Comparison of ENCODE assay signal across 8 cellular contexts in genomic region chrX:27186671-27187070, GRCh38.
DNase-seq lines count a peak whose midpoint lies in the region; ATAC-seq, FAIRE-seq and TF ChIP-seq lines count a peak whose summit lies in the region.

No MANE protein-coding gene starts in this region.

- peak; percentile 89 for FAIRE-seq in GM12878 (lab: Jason Lieb, UNC)

- RAD21 ChIA-PET in GM12878 (lab: Charles Lee; ENCODE audit: unreplicated experiment), result interaction anchor here (0.9 to 2.2 kb wide), 7 partner anchors 268 to 535 kb away, joined by 3 to 28 read pairs (median 5); no protein-coding TSS in a partner anchor

- peak; percentile 2 for DNase-seq in activated naive CD4-positive, alpha-beta T cell treated with Interleukin-2 at 50 U/mL for 16 hours
- DNase-seq in activated naive CD4-positive, alpha-beta T cell (lab: John Stamatoyannopoulos, UW), result no peak
- DNase-seq in NCI-H748 (lab: John Stamatoyannopoulos, UW; ENCODE audit: unreplicated experiment) (peak; percentile 74), GM12878 (ENCODE audit: low read depth, low spot score) (peak; percentile 0), right lobe of liver (no peak), hippocampal formation (lab: John Stamatoyannopoulos, UW) (no peak), NCI-H226 (no peak)

- no peak overlapping the region for H3K9ac ChIP-seq in GM12878 (ENCODE audit: control insufficient read depth, insufficient read depth, low read length)

- CTCF ChIA-PET in HEK293 (lab: Yijun Ruan, JAX) (interaction anchor here (0.6 to 1.5 kb wide), 11 partner anchors 10 to 1033 kb away, joined by 3 to 10 read pairs (median 3); no protein-coding TSS in a partner anchor), GM12878 (lab: Yijun Ruan, JAX) (interaction anchor here (0.8 to 3.2 kb wide), 29 partner anchors 9 to 538 kb away, joined by 3 to 49 read pairs (median 5); no protein-coding TSS in a partner anchor)

- no peaks in the 10 kb centered on the region for H4K20me1 ChIP-seq in GM12878 (ENCODE audit: control insufficient read depth, insufficient read depth)

- H3K4me3 ChIP-seq in HEK293 (ENCODE audit: low read depth, low read length) (no peak overlapping the region), GM12878 (no peak overlapping the region), right lobe of liver (no peak overlapping the region)

- TF ChIP-seq POLR2A in GM12878 (IDR thresholded peaks at IDR 0.05; ENCODE audit: low read depth, low read length) (no peak), right lobe of liver (IDR thresholded peaks at IDR 0.05) (no peak)

- BruUV-seq in GM12878 (replicated peaks; lab: Mats Ljungman, UMichigan), result no TSS peak

- TF ChIP-seq EP300 in GM12878 (IDR thresholded peaks at IDR 0.05; ENCODE audit: borderline replicate concordance in 1 of 2, control insufficient read depth in 1 of 2, low read depth in 2 of 2, low read length in 2 of 2), result no peak

- peak; percentile 62 for ATAC-seq in GM12878
- peak; percentile 56 to 73 (median 62) for ATAC-seq in right lobe of liver

- in situ Hi-C loops in GM12878 (cut with MboI), result no loop called here

- 0% methylated on average over 5 of the region's 5 CpGs for WGBS in GM12878 (ENCODE audit: insufficient coverage, insufficient replicate concordance, low lambda C conversion rate, missing lambda C conversion rate)
- 3% methylated on average over 5 of the region's 5 CpGs for WGBS in right lobe of liver (ENCODE audit: insufficient coverage, low coverage, low lambda C conversion rate, missing lambda C conversion rate)

- H3K9me3 ChIP-seq in HEK293 (ENCODE audit: control insufficient read depth, insufficient read depth, low read depth, low read length), result no peaks in the 10 kb centered on the region
- no peaks in the 10 kb centered on the region for H3K9me3 ChIP-seq in GM12878 (replicated peaks; ENCODE audit: control insufficient read depth, insufficient read depth, low read length)
- no peaks in the 10 kb centered on the region for H3K9me3 ChIP-seq in right lobe of liver

- H3K79me2 ChIP-seq in GM12878 (ENCODE audit: control insufficient read depth, insufficient read depth, low read length), result no peaks in the 10 kb centered on the region

- H3K27ac ChIP-seq in HEK293 (ENCODE audit: extremely low read depth, low read depth, low read length), result no peak overlapping the region
- no peak overlapping the region for H3K27ac ChIP-seq in GM12878 (ENCODE audit: control insufficient read depth, insufficient read depth)
- H3K27ac ChIP-seq in right lobe of liver, result no peak overlapping the region

- H3K4me1 ChIP-seq in HEK293 (ENCODE audit: control insufficient read depth, insufficient read depth, low read length) (no peaks in the 10 kb centered on the region), GM12878 (ENCODE audit: control insufficient read depth, insufficient read depth, low read length) (no peaks in the 10 kb centered on the region), right lobe of liver (no peaks in the 10 kb centered on the region)

- TF ChIP-seq RAD21 in GM12878 (IDR thresholded peaks at IDR 0.05; ENCODE audit: insufficient read depth, low read depth, low read length), result peak; percentile 78

- POLR2A ChIA-PET in HEK293 (lab: Yijun Ruan, JAX), result no interaction called here
- POLR2A ChIA-PET in GM12878 (lab: Charles Lee), result no interaction called here

- SMC1A ChIA-PET in GM12878 (lab: Charles Lee; ENCODE audit: uncharacterized antibody, unreplicated experiment), result interaction anchor here (1.0 to 2.6 kb wide), 14 partner anchors 10 to 535 kb away, joined by 3 to 37 read pairs (median 4); no protein-coding TSS in a partner anchor

- intact Hi-C loops in GM12878 (cut with micrococcal nuclease; ENCODE audit: unreplicated experiment), result loop anchor here (1.0 to 5.0 kb wide), 4 partner anchors 269 to 533 kb away; no protein-coding TSS in a partner anchor
- intact Hi-C loops in right lobe of liver (cut with DNase I), result no loop called here

- no peak for TF ChIP-seq CTCF in HEK293 (tag by site-specific recombination; IDR thresholded peaks at IDR 0.05)
- TF ChIP-seq CTCF in GM12878 (IDR thresholded peaks at IDR 0.05 in 2 of 3, conservative IDR thresholded peaks at IDR 0.05 in 1 of 3; ENCODE audit: control insufficient read depth in 2 of 3, extremely low read depth in 1 of 3, insufficient read depth in 1 of 3, low read depth in 3 of 3, low read length in 3 of 3), result peak; percentile 79 to 83 (median 83)
- TF ChIP-seq CTCF in right lobe of liver (IDR thresholded peaks at IDR 0.05), result peak; percentile 75 to 85 (median 81)

- H3K27me3 ChIP-seq in GM12878 (replicated peaks in 1 of 2; ENCODE audit: control insufficient read depth in 2 of 2, insufficient read depth in 2 of 2, low read length in 1 of 2), result no peaks in the 10 kb centered on the region
- H3K27me3 ChIP-seq in right lobe of liver, result peaks cover 0 to 3% of the 10 kb centered on the region in 2 donors

- H2AFZ ChIP-seq in GM12878 (ENCODE audit: control insufficient read depth, low read depth, low read length), result no peak overlapping the region

- H3K36me3 ChIP-seq in HEK293 (ENCODE audit: control insufficient read depth in 2 of 2, insufficient read depth in 1 of 2, low read length in 2 of 2) (no peaks in the 10 kb centered on the region), GM12878 (ENCODE audit: control insufficient read depth in 2 of 2, insufficient read depth in 2 of 2, low read length in 1 of 2) (no peaks in the 10 kb centered on the region), right lobe of liver (no peaks in the 10 kb centered on the region)

- no peak overlapping the region for H3K4me2 ChIP-seq in GM12878 (ENCODE audit: control insufficient read depth, insufficient read depth)

TF ChIP-seq in HEK293, 187 proteins besides CTCF, POLR2A, EP300 and RAD21:
- no peak for TF ChIP-seq ZNF558 (tag by site-specific recombination; IDR thresholded peaks at IDR 0.05)
- no peak for TF ChIP-seq PBX3 (CRISPR knock-in tag; IDR thresholded peaks at IDR 0.05)
- 0 out of 2 replicates have a peak, but pooled peaks have one; percentile 24 for TF ChIP-seq SCRT2 (tag by site-specific recombination; IDR thresholded peaks at IDR 0.05)
- TF ChIP-seq ZNF654 (tag by site-specific recombination; IDR thresholded peaks at IDR 0.05; ENCODE audit: low read depth), result peak; percentile 31; the same call in 1 of the 2 replicates
- no peak for TF ChIP-seq GLI4 (tag by site-specific recombination; IDR thresholded peaks at IDR 0.05)

TF ChIP-seq in GM12878, 131 proteins besides CTCF, POLR2A, EP300 and RAD21 (continues in another document):
- peak; percentile 26; the same call in 1 of the 2 replicates for TF ChIP-seq ATF3 (IDR thresholded peaks at IDR 0.05; ENCODE audit: borderline replicate concordance, extremely low read depth, low read depth, low read length)
- TF ChIP-seq IRF4 (IDR thresholded peaks at IDR 0.05; ENCODE audit: low read depth, low read length), result no peak
- no peak for TF ChIP-seq RFX5 (IDR thresholded peaks at IDR 0.05; ENCODE audit: low read depth, low read length)
- TF ChIP-seq SPI1 (IDR thresholded peaks at IDR 0.05; ENCODE audit: borderline replicate concordance, insufficient read depth, low read depth, low read length), result no peak
- TF ChIP-seq CHD4 (IDR thresholded peaks at IDR 0.05), result no peak
- no peak for TF ChIP-seq BRCA1 (IDR thresholded peaks at IDR 0.05; ENCODE audit: low read depth, low read length)
- TF ChIP-seq RUNX3 (IDR thresholded peaks at IDR 0.05; ENCODE audit: low read length), result peak; percentile 37; the same call in 1 of the 2 replicates
- 0 out of 2 replicates have a peak, but pooled peaks have one; percentile 44 for TF ChIP-seq YY1 (IDR thresholded peaks at IDR 0.05; ENCODE audit: low read depth, low read length)
- no peak for TF ChIP-seq CUX1 (IDR thresholded peaks at IDR 0.05; ENCODE audit: insufficient replicate concordance, low read depth, low read length)
- no peak for TF ChIP-seq POLR2AphosphoS5 (IDR thresholded peaks at IDR 0.05; ENCODE audit: low read length)
- TF ChIP-seq TCF3 (IDR thresholded peaks at IDR 0.05; ENCODE audit: borderline replicate concordance, insufficient read depth, low read depth, low read length), result no peak
- peak; percentile 80 for TF ChIP-seq SMC3 (IDR thresholded peaks at IDR 0.05; ENCODE audit: borderline replicate concordance, low read length)
- peak; percentile 25 for TF ChIP-seq RELA (IDR thresholded peaks at IDR 0.05; ENCODE audit: borderline replicate concordance, partially characterized antibody)

Comparison
In these comparisons a context has a peak if more than half of its experiments do, and no peak if none do; other contexts are left out.
1. DNase-seq: peak in activated naive CD4-positive, alpha-beta T cell treated with Interleukin-2 at 50 U/mL for 16 hours (single experiment), NCI-H748 (single experiment) and GM12878 (single experiment); none in activated naive CD4-positive, alpha-beta T cell (0 of 4), right lobe of liver (0 of 3), hippocampal formation (0 of 2) and NCI-H226 (single experiment).